Comparison of ENCODE assay signal across 1 cellular context in the genomic region with DNA sequence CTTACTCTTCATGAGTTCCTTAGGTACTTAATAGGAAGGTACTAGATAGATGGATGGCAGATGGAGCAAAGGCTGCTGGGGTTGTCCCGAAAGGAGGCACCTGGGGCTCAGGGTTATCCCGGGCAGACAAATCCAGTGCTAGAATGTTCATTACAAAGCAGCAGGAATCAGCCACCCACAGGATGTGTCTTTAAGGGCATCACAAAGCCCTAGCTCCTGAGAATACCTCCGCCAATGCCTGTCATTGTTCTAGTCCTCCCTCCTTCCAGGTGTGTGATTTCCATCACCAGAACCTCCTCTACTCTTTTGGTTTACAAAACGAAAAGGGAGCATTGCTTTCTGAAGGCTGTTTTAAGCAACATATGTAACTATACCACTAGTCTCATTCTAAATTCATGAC.
TF ChIP-seq lines count a peak whose summit lies in the region.

No MANE protein-coding gene starts in this region.

TF ChIP-seq in GM23338, 12 proteins besides CTCF, POLR2A, EP300 and RAD21 (continued from another document):
- TF ChIP-seq REST (IDR thresholded peaks at IDR 0.05; ENCODE audit: unreplicated experiment) (no peak), STAT1 (IDR thresholded peaks at IDR 0.05; ENCODE audit: unreplicated experiment) (no peak), ZNF462 (CRISPR knock-in tag; IDR thresholded peaks at IDR 0.05) (no peak), EZH2phosphoT487 (IDR thresholded peaks at IDR 0.05; ENCODE audit: unreplicated experiment) (no peak), JUNB (IDR thresholded peaks at IDR 0.05; ENCODE audit: unreplicated experiment) (no peak), EZH2 (IDR thresholded peaks at IDR 0.05; ENCODE audit: low read depth, unreplicated experiment) (no peak), NANOG (IDR thresholded peaks at IDR 0.05; ENCODE audit: borderline replicate concordance) (no peak), POLR2AphosphoS5 (IDR thresholded peaks at IDR 0.05; ENCODE audit: low read depth) (no peak), ZNF331 (CRISPR knock-in tag; IDR thresholded peaks at IDR 0.05; ENCODE audit: low read depth) (no peak), ZNF114 (CRISPR knock-in tag; IDR thresholded peaks at IDR 0.05) (no peak)
